In genomic region chr10:128475686-128476410, GRCh38 we compare ENCODE assay signal across 25 cellular contexts.
"Had no signal": no experiment of that assay in that cellular context is flagged by ENCODE, and none has a peak within 500 bp of the region (broad histone marks: within the 10 kb centered on the region; RNA-seq: fewer than 3 reads in every experiment).

No MANE protein-coding gene starts in this region.

- ATAC-seq: gastroesophageal sphincter; heart left ventricle; left lung; mucosa of descending colon; natural killer cell treated with Interleukin-12 subunit alpha and Interleukin-12 subunit beta and Interleukin-15 and Interleukin-18, amount 100 ng/mL, for 72 hours; psoas muscle; right cardiac atrium; stimulated activated memory B cell treated with anti-CD40 and anti-IgM and Interleukin-4, amounts not matched to agents 10 μg/mL and 1 μg/mL and 100 μg/mL, for 72 hours; stimulated activated naive CD8-positive, alpha-beta T cell treated with anti-CD3 and anti-CD28 coated beads, Interleukin-15, Interleukin-2, amounts not matched to agents 100 U/mL and 50 U/mL, for 24 hours had no signal

- H3K36me3 ChIP-seq: gastroesophageal sphincter, heart left ventricle, left lung, spleen, tibial artery, upper lobe of left lung, uterus had no signal

- H2AFZ ChIP-seq: hepatocyte had no signal

- FAIRE-seq: colon had no signal

- H3K27me3 ChIP-seq: hepatocyte, testis, upper lobe of left lung, uterus had no signal

- DNase-seq: dorsolateral prefrontal cortex; effector CD4-positive, alpha-beta T cell; heart left ventricle; immature natural killer cell; islet precursor cell; left lung; mesenchymal stem cell; mucosa of descending colon; naive B cell; psoas muscle; right cardiac atrium; spleen; stimulated activated CD4-positive, alpha-beta T cell treated with anti-CD3 and anti-CD28 coated beads, Interleukin-4, amount 100 ng/mL, for 4 hours; stimulated activated naive CD8-positive, alpha-beta T cell treated with anti-CD3 and anti-CD28 coated beads, Interleukin-15, Interleukin-2, amounts not matched to agents 100 U/mL and 50 U/mL, for 24 hours; substantia nigra; testis; tibial artery; upper lobe of left lung; uterus had no signal

- H3K4me3 ChIP-seq: dorsolateral prefrontal cortex, gastroesophageal sphincter, heart left ventricle, hepatocyte, left lung, mucosa of descending colon, psoas muscle, skin epidermis, spleen, testis, tibial artery, upper lobe of left lung, uterus had no signal

- H3K9me3 ChIP-seq: gastroesophageal sphincter, heart left ventricle, left lung, mucosa of descending colon, psoas muscle, spleen, testis, tibial artery, upper lobe of left lung, uterus had no signal

- H3K79me2 ChIP-seq: hepatocyte had no signal

- H3K27ac ChIP-seq: dorsolateral prefrontal cortex, gastroesophageal sphincter, heart left ventricle, hepatocyte, left lung, psoas muscle, skin epidermis, spleen, testis, tibial artery, upper lobe of left lung, uterus had no signal

- H3K4me2 ChIP-seq: hepatocyte had no signal

- H3K4me1 ChIP-seq: gastroesophageal sphincter, heart left ventricle, left lung, psoas muscle, spleen, testis, tibial artery, upper lobe of left lung, uterus had no signal
